Comparison of ENCODE assay signal across 8 cellular contexts in genomic region chr1:205430631-205431305, GRCh38. TPM values are rescaled to one million over a fixed set of nuclear protein-coding genes. Genes with fewer than 3 reads are reported as not detected.
DNase-seq lines count a peak whose midpoint lies in the region; ATAC-seq, FAIRE-seq and TF ChIP-seq lines count a peak whose summit lies in the region.

No MANE protein-coding gene starts in this region.

- H3K4me3 ChIP-seq in brain microvascular endothelial cell (ENCODE audit: low read depth, low read length) (peak overlapping the region; percentile 55), small intestine (ENCODE audit: low read depth in 1 of 2, low read length in 2 of 2) (peak overlapping the region; percentile 8 to 36)

- in situ Hi-C loops in brain microvascular endothelial cell (cut with HindIII; ENCODE audit: low pct_ligation_motif_present, low sequenced_read_pairs), result no loop called here

- ATAC-seq in HG02678 (IDR thresholded peaks at IDR 0.05; ENCODE audit: unreplicated experiment) (peak; percentile 56), HG03196 (IDR thresholded peaks at IDR 0.05; ENCODE audit: unreplicated experiment) (no peak)

- WGBS in small intestine, 3 donors, result 4 to 6% (median 5%) methylated on average over 32 to 36 of the region's 36 CpGs

- H3K27me3 ChIP-seq in brain microvascular endothelial cell (replicated peaks) (peaks cover 33% of the 10 kb centered on the region), small intestine (ENCODE audit: control insufficient read depth in 2 of 2, insufficient read depth in 2 of 2, low read length in 2 of 2) (peaks cover 0 to 3% of the 10 kb centered on the region in 2 donors)

- FAIRE-seq in small intestine (lab: Jason Lieb, UNC), result no peak

- H3K27ac ChIP-seq in brain microvascular endothelial cell (no peak overlapping the region), small intestine (ENCODE audit: low read depth in 1 of 2, low read length in 1 of 2) (no peak overlapping the region)

- H3K9me3 ChIP-seq in small intestine (ENCODE audit: control insufficient read depth, low read depth), result no peaks in the 10 kb centered on the region

- DNase-seq in AG20443 (ENCODE audit: low spot score) (peak; percentile 88), UCSD-AML1 (lab: John Stamatoyannopoulos, UW; ENCODE audit: unreplicated experiment) (peak; percentile 56), brain microvascular endothelial cell (peak; percentile 28), iPS-NIHi7 (ENCODE audit: extremely low spot score) (peak; percentile 80), small intestine (peak; percentile 53), COR-L47 (lab: John Stamatoyannopoulos, UW) (no peak)

- TF ChIP-seq CTCF in brain microvascular endothelial cell (IDR thresholded peaks at IDR 0.05; ENCODE audit: low read depth, low read length, missing control alignments), result peak; percentile 98

- H3K4me1 ChIP-seq in small intestine (ENCODE audit: control insufficient read depth in 2 of 2, insufficient read depth in 1 of 2, low read depth in 1 of 2, low read length in 1 of 2), result no peaks in the 10 kb centered on the region

- no peaks in the 10 kb centered on the region for H3K36me3 ChIP-seq in brain microvascular endothelial cell (replicated peaks)
- no peaks in the 10 kb centered on the region for H3K36me3 ChIP-seq in small intestine (ENCODE audit: control insufficient read depth in 2 of 2, insufficient read depth in 2 of 2, low read length in 2 of 2)

RNA-seq across cellular contexts. Expression of gene LEMD1, which starts 8.9 kb away (rescaled TPM):
- 1 to 10 TPM in 2 of 3 donors, under 1 TPM in 1; 0.34 to 3.8 (median 1.1) TPM for polyA plus RNA-seq in small intestine

RNA-seq across cellular contexts. Expression of gene BLACAT1, which starts 25.1 kb away (rescaled TPM):
- polyA plus RNA-seq in small intestine, result under 1 TPM in 2 of 3 donors, not detected in 1; 0.22 to 0.30 TPM
